8 cellular contexts compared by ENCODE assay signal in the genomic region with DNA sequence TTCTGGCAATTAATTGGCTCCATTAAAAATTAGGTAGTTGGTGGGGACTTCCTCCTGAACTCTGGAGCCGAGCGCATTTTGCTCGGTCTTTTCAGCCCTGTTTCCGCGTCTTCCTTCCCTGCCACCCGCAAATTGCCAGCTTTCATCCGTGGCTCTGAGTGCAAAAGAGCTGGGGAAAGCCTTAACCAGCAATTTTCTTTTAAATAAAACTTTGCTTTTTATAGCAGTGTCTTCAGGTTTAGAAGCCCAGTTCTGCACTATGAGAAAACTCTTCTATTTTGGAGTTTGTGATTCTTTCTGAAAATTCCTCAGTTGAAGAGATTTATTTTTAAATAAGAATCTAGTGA. TPM values are rescaled to one million over a fixed set of nuclear protein-coding genes. Genes with fewer than 3 reads are reported as not detected.
A peak's percentile ranks its signal among the peaks of the same experiment; 100 is the strongest.
DNase-seq lines count a peak whose midpoint lies in the region; ATAC-seq and TF ChIP-seq lines count a peak whose summit lies in the region.

No MANE protein-coding gene starts in this region.

- ATAC-seq in Panc1 (no peak), GM19455 (IDR thresholded peaks at IDR 0.05; ENCODE audit: unreplicated experiment) (no peak)

- no peak for DNase-seq in GM06990 (ENCODE audit: extremely low read depth, insufficient read length)
- DNase-seq in Panc1 (ENCODE audit: low read depth, low spot score), result no peak
- DNase-seq in epithelial cell of proximal tubule (ENCODE audit: low read depth), result no peak
- no peak for DNase-seq in ecto neural progenitor cell (ENCODE audit: low spot score)
- DNase-seq in SW 1271 (lab: John Stamatoyannopoulos, UW), result no peak
- DNase-seq in AG08396 (ENCODE audit: low spot score), result no peak

- H3K9me3 ChIP-seq in Panc1 (ENCODE audit: control insufficient read depth, insufficient read depth, low read depth, low read length), result no peaks in the 10 kb centered on the region
- H3K9me3 ChIP-seq in parathyroid adenoma (ENCODE audit: control insufficient read depth, low read length), result no peaks in the 10 kb centered on the region

- H3K9ac ChIP-seq in parathyroid adenoma, result no peak overlapping the region

- POLR2A ChIA-PET in Panc1 (lab: Charles Lee), result no interaction called here

- peak overlapping the region; percentile 94 for H2AFZ ChIP-seq in parathyroid adenoma

- peak overlapping the region; percentile 95 for H3K4me2 ChIP-seq in parathyroid adenoma (ENCODE audit: low read length)

- CTCF ChIA-PET in Panc1 (lab: Charles Lee), result interaction anchor here (0.6 kb wide), 1 partner anchor 151 kb away, joined by 4 read pairs; no protein-coding TSS in a partner anchor

- H3K4me3 ChIP-seq in GM06990 (replicated peaks; ENCODE audit: low read depth, low read length), result peak overlapping the region; percentile 79
- peak overlapping the region; percentile 84 to 92 for H3K4me3 ChIP-seq in Panc1 (ENCODE audit: low read depth in 2 of 2, low read length in 2 of 2)
- peak overlapping the region; percentile 88 for H3K4me3 ChIP-seq in epithelial cell of proximal tubule (ENCODE audit: low read depth, low read length)
- peak overlapping the region; percentile 88 for H3K4me3 ChIP-seq in parathyroid adenoma (ENCODE audit: low read depth, low read length)

- TF ChIP-seq CTCF in GM06990 (IDR thresholded peaks at IDR 0.05; ENCODE audit: insufficient read depth, low read length, poor library complexity, severe bottlenecking) (no peak), Panc1 (IDR thresholded peaks at IDR 0.05) (no peak), epithelial cell of proximal tubule (conservative IDR thresholded peaks at IDR 0.05; ENCODE audit: low read depth, low read length) (no peak), parathyroid adenoma (IDR thresholded peaks at IDR 0.05) (no peak)

- H3K4me1 ChIP-seq in Panc1 (ENCODE audit: control insufficient read depth, insufficient read depth, low read length) (peaks cover 26% of the 10 kb centered on the region), parathyroid adenoma (peaks cover 20% of the 10 kb centered on the region)

- H3K27me3 ChIP-seq in GM06990 (replicated peaks; ENCODE audit: control insufficient read depth, insufficient read depth, low read length) (no peaks in the 10 kb centered on the region), Panc1 (ENCODE audit: control insufficient read depth, insufficient read depth, low read length) (no peaks in the 10 kb centered on the region), parathyroid adenoma (ENCODE audit: control insufficient read depth, insufficient read depth, low read length) (no peaks in the 10 kb centered on the region)

- H3K36me3 ChIP-seq in GM06990 (ENCODE audit: control insufficient read depth, insufficient read depth, low read length) (no peaks in the 10 kb centered on the region; the same call in 1 of the 2 replicates), Panc1 (ENCODE audit: control insufficient read depth, insufficient read depth, low read length) (no peaks in the 10 kb centered on the region; the same call in 1 of the 2 replicates), parathyroid adenoma (ENCODE audit: control insufficient read depth, insufficient read depth, low read length) (no peaks in the 10 kb centered on the region)

- peaks cover 16% of the 10 kb centered on the region for H3K79me2 ChIP-seq in parathyroid adenoma

- H3K27ac ChIP-seq in Panc1 (ENCODE audit: low read length) (peak overlapping the region; percentile 95), parathyroid adenoma (peak overlapping the region; percentile 92)

- in situ Hi-C loops in Panc1 (cut with HindIII; ENCODE audit: low pct_unique_long_range_greater_than_20kb, low sequenced_read_pairs), result no loop called here

- intact Hi-C loops in Panc1 (cut with micrococcal nuclease; ENCODE audit: unreplicated experiment), result no loop called here

- BruUV-seq in Panc1 (replicated peaks; lab: Mats Ljungman, UMichigan), result no TSS peak

RNA-seq across cellular contexts. Expression of gene KCTD20, which starts 0.7 kb away (rescaled TPM):
- total RNA-seq in Panc1 (2021; ENCODE audit: unreplicated experiment), result 41.6 TPM
- 25.7 TPM for polyA plus RNA-seq in Panc1 (2012; ENCODE audit: insufficient read length)
- total RNA-seq in epithelial cell of proximal tubule, result 48.8 and 54.0 TPM in 2 replicates

RNA-seq across cellular contexts. Expression of gene PXT1, which starts 0.8 kb away (rescaled TPM):
- total RNA-seq in Panc1 (2021; ENCODE audit: unreplicated experiment) (not detected), epithelial cell of proximal tubule (not detected in 2 replicates)
- polyA plus RNA-seq in Panc1 (2012; ENCODE audit: insufficient read length), result not detected

RNA-seq across cellular contexts. Expression of gene ETV7, which starts 56.0 kb away (rescaled TPM):
- 2.0 TPM for total RNA-seq in Panc1 (2021; ENCODE audit: unreplicated experiment)
- polyA plus RNA-seq in Panc1 (2012; ENCODE audit: insufficient read length), result 1.5 TPM
- total RNA-seq in epithelial cell of proximal tubule, result 0.87 and 3.2 TPM in 2 replicates
